ENCODE assay signal across 17 cellular contexts in the genomic region with DNA sequence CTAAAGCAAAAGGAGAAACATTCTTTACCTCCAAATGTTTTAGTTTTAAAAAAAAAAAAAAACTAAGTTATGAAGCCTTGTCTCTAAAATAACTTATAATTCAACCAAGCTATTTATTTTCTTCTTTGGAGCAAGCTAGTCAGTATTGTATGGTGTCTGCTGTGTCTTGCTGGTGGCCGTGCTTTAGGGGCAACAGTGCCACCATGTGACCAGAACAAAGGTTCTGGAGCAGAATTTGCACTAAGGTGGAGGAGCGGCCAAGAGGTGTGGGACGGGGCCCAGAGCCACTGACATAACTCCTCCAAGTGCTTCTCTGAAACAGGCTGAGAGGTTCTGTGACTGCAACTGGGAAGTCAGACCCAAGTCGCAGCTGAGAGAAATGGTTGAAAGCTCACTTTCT. TPM values are rescaled to one million over a fixed set of nuclear protein-coding genes. Genes with fewer than 3 reads are reported as not detected.
DNase-seq lines count a peak whose midpoint lies in the region; ATAC-seq and TF ChIP-seq lines count a peak whose summit lies in the region.
"Had no signal": no experiment of that assay in that cellular context is flagged by ENCODE, and none has a peak within 500 bp of the region (broad histone marks: within the 10 kb centered on the region; RNA-seq: fewer than 3 reads in every experiment).

No MANE protein-coding gene starts in this region.

- H3K36me3 ChIP-seq in cardiac muscle cell (peaks cover 52% of the 10 kb centered on the region), thyroid gland (peaks cover 52 to 64% of the 10 kb centered on the region in 2 donors)

- H3K27me3 Mint-ChIP-seq in IgD-negative memory B cell (no peaks in the 10 kb centered on the region), type B pancreatic cell (no peaks in the 10 kb centered on the region)
- H3K27me3 Mint-ChIP-seq: activated T-helper 17 cell treated with anti-CD3 and anti-CD28 coated beads, Interleukin-2, amount 50 U/mL, for 72 hours; brain; naive thymus-derived CD4-positive, alpha-beta T cell had no signal

- H3K4me1 ChIP-seq in cardiac muscle cell (ENCODE audit: low read depth) (peaks cover 3% of the 10 kb centered on the region), thyroid gland (peaks cover 7 to 9% of the 10 kb centered on the region in 2 donors)

- intact Hi-C loops in Right ventricle myocardium superior (cut with DNase I): loop anchor here (10.0 kb wide), 1 partner anchor 835 kb away; a partner anchor contains a TSS
- intact Hi-C loops in thyroid gland (cut with DNase I): loop anchor here (10.0 kb wide), 1 partner anchor 835 kb away; a partner anchor contains a TSS

- H3K9me3 Mint-ChIP-seq in IgD-negative memory B cell (no peaks in the 10 kb centered on the region), type B pancreatic cell (no peaks in the 10 kb centered on the region)
- H3K9me3 Mint-ChIP-seq: activated T-helper 17 cell treated with anti-CD3 and anti-CD28 coated beads, Interleukin-2, amount 50 U/mL, for 72 hours; naive thymus-derived CD4-positive, alpha-beta T cell had no signal

- H3K36me3 Mint-ChIP-seq in IgD-negative memory B cell (no peaks in the 10 kb centered on the region), type B pancreatic cell (peaks cover 27% of the 10 kb centered on the region)

- H3K4me3 ChIP-seq in cardiac muscle cell (no peak overlapping the region), thyroid gland (replicated peaks in 1 of 3) (no peak overlapping the region)
- H3K4me3 ChIP-seq: BLaER1, SJSA1 had no signal

- H3K27me3 ChIP-seq in cardiac muscle cell (no peaks in the 10 kb centered on the region), thyroid gland (no peaks in the 10 kb centered on the region)
- H3K27me3 ChIP-seq: BLaER1, SJSA1 had no signal

- ATAC-seq in Right ventricle myocardium superior (ENCODE audit: poor library complexity) (no peak), GM19452 (IDR thresholded peaks at IDR 0.05; ENCODE audit: unreplicated experiment) (no peak)
- ATAC-seq: activated T-helper 17 cell treated with anti-CD3 and anti-CD28 coated beads, Interleukin-2, amount 50 U/mL, for 72 hours; left lobe of liver; naive thymus-derived CD4-positive, alpha-beta T cell had no signal

- TF ChIP-seq POLR2A in thyroid gland (IDR thresholded peaks at IDR 0.05): no peak

- H3K4me3 Mint-ChIP-seq in IgD-negative memory B cell (no peak overlapping the region), type B pancreatic cell (no peak overlapping the region)
- H3K4me3 Mint-ChIP-seq: activated T-helper 17 cell treated with anti-CD3 and anti-CD28 coated beads, Interleukin-2, amount 50 U/mL, for 72 hours; naive thymus-derived CD4-positive, alpha-beta T cell had no signal

- H3K27ac ChIP-seq in cardiac muscle cell (peak overlapping the region; percentile 28), thyroid gland (no peak overlapping the region)
- H3K27ac ChIP-seq: BLaER1, SJSA1 had no signal

- H3K27ac Mint-ChIP-seq in IgD-negative memory B cell (peak overlapping the region in 2 of 3 donors; percentile 8 to 59), type B pancreatic cell (no peak overlapping the region)
- H3K27ac Mint-ChIP-seq: activated T-helper 17 cell treated with anti-CD3 and anti-CD28 coated beads, Interleukin-2, amount 50 U/mL, for 72 hours had no signal

- TF ChIP-seq CTCF in cardiac muscle cell (IDR thresholded peaks at IDR 0.05; ENCODE audit: low read depth, low read length): no peak
- peak; percentile 24 for TF ChIP-seq CTCF in type B pancreatic cell (conservative IDR thresholded peaks at IDR 0.05)
- no peak for TF ChIP-seq CTCF in thyroid gland (IDR thresholded peaks at IDR 0.05)

- DNase-seq in cardiac muscle cell (ENCODE audit: low read depth in 1 of 2, low spot score in 1 of 2): no peak
- no peak for DNase-seq in Right ventricle myocardium superior
- DNase-seq in cerebellum (ENCODE audit: low spot score): peak; percentile 66
- no peak for DNase-seq in type B pancreatic cell (ENCODE audit: extremely low spot score, unreplicated experiment)
- DNase-seq in ecto neural progenitor cell (ENCODE audit: low spot score): no peak
- DNase-seq in thyroid gland: no peak
- DNase-seq: glutamatergic neuron; naive thymus-derived CD4-positive, alpha-beta T cell; NCI-H1105 treated with DMSO at 0.1 percent for 48 hours; NCI-H524 treated with DMSO at 0.1 percent for 48 hours had no signal

- no peaks in the 10 kb centered on the region for H3K9me3 ChIP-seq in cardiac muscle cell (ENCODE audit: low read depth)
- no peaks in the 10 kb centered on the region for H3K9me3 ChIP-seq in thyroid gland
- H3K9me3 ChIP-seq: BLaER1, SJSA1 had no signal

- peaks cover 4 to 14% (median 12%) of the 10 kb centered on the region in 3 donors for H3K4me1 Mint-ChIP-seq in IgD-negative memory B cell
- no peaks in the 10 kb centered on the region for H3K4me1 Mint-ChIP-seq in type B pancreatic cell (ENCODE audit: unreplicated experiment)

- 78 to 83% methylated on average over 4 of the region's 4 CpGs for WGBS in thyroid gland, 2 donors

RNA-seq across cellular contexts. Expression of a gene that starts 4.5 kb away (rescaled TPM):
- total RNA-seq in cardiac muscle cell: 3.5 and 4.3 TPM in 2 replicates
- 3.6 and 4.2 TPM in 2 replicates for polyA plus RNA-seq in cardiac muscle cell
- 3.0 TPM for total RNA-seq in Right ventricle myocardium superior
- 3.5 TPM for polyA plus RNA-seq in IgD-negative memory B cell
- total RNA-seq in cerebellum: 3.4 TPM
- total RNA-seq in type B pancreatic cell (ENCODE audit: low replicate concordance): 4.7 and 4.9 TPM in 2 replicates
- total RNA-seq in thyroid gland: 10 to 100 TPM in 3 of 4 donors, 1 to 10 TPM in 1; 7.0 to 16.7 (median 10.5) TPM

RNA-seq across cellular contexts. Expression of a gene that starts 41.4 kb away (rescaled TPM):
- total RNA-seq in cardiac muscle cell (75.9 and 145 TPM in 2 replicates), Right ventricle myocardium superior (18.9 TPM), cerebellum (112 TPM), type B pancreatic cell (ENCODE audit: low replicate concordance) (48.5 and 72.6 TPM in 2 replicates), thyroid gland (100 to 1,000 TPM in 1 of 4 donors, 10 to 100 TPM in 3; 64.2 to 117 (median 80.0) TPM)
- polyA plus RNA-seq in cardiac muscle cell (23.2 and 36.5 TPM in 2 replicates), IgD-negative memory B cell (51.9 TPM)

RNA-seq across cellular contexts. Expression of a gene that starts 42.8 kb away (rescaled TPM):
- 90.0 and 97.5 TPM in 2 replicates for total RNA-seq in cardiac muscle cell
- polyA plus RNA-seq in cardiac muscle cell: 136 and 158 TPM in 2 replicates
- 484 TPM for total RNA-seq in Right ventricle myocardium superior
- polyA plus RNA-seq in IgD-negative memory B cell: 488 TPM
- 40.1 TPM for total RNA-seq in cerebellum
- 78.9 and 106 TPM in 2 replicates for total RNA-seq in type B pancreatic cell (ENCODE audit: low replicate concordance)
- total RNA-seq in thyroid gland: 100 to 1,000 TPM; 229 to 512 (median 248) TPM
